1 cellular context compared by ENCODE assay signal in the genomic region with DNA sequence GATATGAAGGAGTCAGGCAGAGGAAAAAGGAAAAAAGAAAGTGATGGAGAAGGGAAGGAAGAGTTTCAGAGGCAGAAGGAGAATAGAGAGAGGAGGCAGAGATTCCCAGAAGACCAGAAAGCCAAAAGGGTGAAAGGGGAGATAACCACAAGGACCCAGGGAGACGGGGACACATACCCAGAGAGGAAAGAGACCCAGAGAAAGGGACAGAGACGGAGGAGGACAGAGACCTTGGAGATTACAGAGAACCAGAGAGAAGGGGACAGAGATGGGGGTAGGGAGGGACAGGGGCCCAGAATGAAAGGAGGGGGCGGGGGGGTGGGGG.
TF ChIP-seq lines count a peak whose summit lies in the region.

No MANE protein-coding gene starts in this region.

TF ChIP-seq in GM23338, 12 proteins besides CTCF, POLR2A, EP300 and RAD21:
- TF ChIP-seq POLR2AphosphoS5 (IDR thresholded peaks at IDR 0.05; ENCODE audit: low read depth) (no peak), EZH2 (IDR thresholded peaks at IDR 0.05; ENCODE audit: low read depth, unreplicated experiment) (no peak), JUNB (IDR thresholded peaks at IDR 0.05; ENCODE audit: unreplicated experiment) (no peak), STAT1 (IDR thresholded peaks at IDR 0.05; ENCODE audit: unreplicated experiment) (no peak), CREB1 (CRISPR knock-in tag; IDR thresholded peaks at IDR 0.05; ENCODE audit: low read depth) (no peak), EZH2phosphoT487 (IDR thresholded peaks at IDR 0.05; ENCODE audit: unreplicated experiment) (no peak), ZNF114 (CRISPR knock-in tag; IDR thresholded peaks at IDR 0.05) (no peak), NANOG (IDR thresholded peaks at IDR 0.05; ENCODE audit: borderline replicate concordance) (no peak), ZNF331 (CRISPR knock-in tag; IDR thresholded peaks at IDR 0.05; ENCODE audit: low read depth) (no peak)
- TF ChIP-seq, protein P1, sequence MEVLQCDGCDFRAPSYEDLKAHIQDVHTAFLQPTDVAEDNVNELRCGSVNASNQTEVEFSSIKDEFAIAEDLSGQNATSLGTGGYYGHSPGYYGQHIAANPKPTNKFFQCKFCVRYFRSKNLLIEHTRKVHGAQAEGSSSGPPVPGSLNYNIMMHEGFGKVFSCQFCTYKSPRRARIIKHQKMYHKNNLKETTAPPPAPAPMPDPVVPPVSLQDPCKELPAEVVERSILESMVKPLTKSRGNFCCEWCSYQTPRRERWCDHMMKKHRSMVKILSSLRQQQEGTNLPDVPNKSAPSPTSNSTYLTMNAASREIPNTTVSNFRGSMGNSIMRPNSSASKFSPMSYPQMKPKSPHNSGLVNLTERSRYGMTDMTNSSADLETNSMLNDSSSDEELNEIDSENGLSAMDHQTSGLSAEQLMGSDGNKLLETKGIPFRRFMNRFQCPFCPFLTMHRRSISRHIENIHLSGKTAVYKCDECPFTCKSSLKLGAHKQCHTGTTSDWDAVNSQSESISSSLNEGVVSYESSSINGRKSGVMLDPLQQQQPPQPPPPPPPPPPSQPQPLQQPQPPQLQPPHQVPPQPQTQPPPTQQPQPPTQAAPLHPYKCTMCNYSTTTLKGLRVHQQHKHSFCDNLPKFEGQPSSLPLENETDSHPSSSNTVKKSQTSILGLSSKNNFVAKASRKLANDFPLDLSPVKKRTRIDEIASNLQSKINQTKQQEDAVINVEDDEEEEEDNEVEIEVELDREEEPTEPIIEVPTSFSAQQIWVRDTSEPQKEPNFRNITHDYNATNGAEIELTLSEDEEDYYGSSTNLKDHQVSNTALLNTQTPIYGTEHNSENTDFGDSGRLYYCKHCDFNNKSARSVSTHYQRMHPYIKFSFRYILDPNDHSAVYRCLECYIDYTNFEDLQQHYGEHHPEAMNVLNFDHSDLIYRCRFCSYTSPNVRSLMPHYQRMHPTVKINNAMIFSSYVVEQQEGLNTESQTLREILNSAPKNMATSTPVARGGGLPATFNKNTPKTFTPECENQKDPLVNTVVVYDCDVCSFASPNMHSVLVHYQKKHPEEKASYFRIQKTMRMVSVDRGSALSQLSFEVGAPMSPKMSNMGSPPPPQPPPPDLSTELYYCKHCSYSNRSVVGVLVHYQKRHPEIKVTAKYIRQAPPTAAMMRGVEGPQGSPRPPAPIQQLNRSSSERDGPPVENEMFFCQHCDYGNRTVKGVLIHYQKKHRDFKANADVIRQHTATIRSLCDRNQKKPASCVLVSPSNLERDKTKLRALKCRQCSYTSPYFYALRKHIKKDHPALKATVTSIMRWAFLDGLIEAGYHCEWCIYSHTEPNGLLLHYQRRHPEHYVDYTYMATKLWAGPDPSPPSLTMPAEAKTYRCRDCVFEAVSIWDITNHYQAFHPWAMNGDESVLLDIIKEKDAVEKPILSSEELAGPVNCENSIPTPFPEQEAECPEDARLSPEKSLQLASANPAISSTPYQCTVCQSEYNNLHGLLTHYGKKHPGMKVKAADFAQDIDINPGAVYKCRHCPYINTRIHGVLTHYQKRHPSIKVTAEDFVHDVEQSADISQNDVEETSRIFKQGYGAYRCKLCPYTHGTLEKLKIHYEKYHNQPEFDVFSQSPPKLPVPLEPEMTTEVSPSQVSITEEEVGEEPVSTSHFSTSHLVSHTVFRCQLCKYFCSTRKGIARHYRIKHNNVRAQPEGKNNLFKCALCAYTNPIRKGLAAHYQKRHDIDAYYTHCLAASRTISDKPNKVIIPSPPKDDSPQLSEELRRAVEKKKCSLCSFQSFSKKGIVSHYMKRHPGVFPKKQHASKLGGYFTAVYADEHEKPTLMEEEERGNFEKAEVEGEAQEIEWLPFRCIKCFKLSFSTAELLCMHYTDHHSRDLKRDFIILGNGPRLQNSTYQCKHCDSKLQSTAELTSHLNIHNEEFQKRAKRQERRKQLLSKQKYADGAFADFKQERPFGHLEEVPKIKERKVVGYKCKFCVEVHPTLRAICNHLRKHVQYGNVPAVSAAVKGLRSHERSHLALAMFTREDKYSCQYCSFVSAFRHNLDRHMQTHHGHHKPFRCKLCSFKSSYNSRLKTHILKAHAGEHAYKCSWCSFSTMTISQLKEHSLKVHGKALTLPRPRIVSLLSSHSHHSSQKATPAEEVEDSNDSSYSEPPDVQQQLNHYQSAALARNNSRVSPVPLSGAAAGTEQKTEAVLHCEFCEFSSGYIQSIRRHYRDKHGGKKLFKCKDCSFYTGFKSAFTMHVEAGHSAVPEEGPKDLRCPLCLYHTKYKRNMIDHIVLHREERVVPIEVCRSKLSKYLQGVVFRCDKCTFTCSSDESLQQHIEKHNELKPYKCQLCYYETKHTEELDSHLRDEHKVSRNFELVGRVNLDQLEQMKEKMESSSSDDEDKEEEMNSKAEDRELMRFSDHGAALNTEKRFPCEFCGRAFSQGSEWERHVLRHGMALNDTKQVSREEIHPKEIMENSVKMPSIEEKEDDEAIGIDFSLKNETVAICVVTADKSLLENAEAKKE (CRISPR knock-in tag; IDR thresholded peaks at IDR 0.05): no peak
- TF ChIP-seq, protein P2, sequence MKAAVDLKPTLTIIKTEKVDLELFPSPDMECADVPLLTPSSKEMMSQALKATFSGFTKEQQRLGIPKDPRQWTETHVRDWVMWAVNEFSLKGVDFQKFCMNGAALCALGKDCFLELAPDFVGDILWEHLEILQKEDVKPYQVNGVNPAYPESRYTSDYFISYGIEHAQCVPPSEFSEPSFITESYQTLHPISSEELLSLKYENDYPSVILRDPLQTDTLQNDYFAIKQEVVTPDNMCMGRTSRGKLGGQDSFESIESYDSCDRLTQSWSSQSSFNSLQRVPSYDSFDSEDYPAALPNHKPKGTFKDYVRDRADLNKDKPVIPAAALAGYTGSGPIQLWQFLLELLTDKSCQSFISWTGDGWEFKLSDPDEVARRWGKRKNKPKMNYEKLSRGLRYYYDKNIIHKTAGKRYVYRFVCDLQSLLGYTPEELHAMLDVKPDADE (IDR thresholded peaks at IDR 0.05): no peak
- TF ChIP-seq, protein P3, sequence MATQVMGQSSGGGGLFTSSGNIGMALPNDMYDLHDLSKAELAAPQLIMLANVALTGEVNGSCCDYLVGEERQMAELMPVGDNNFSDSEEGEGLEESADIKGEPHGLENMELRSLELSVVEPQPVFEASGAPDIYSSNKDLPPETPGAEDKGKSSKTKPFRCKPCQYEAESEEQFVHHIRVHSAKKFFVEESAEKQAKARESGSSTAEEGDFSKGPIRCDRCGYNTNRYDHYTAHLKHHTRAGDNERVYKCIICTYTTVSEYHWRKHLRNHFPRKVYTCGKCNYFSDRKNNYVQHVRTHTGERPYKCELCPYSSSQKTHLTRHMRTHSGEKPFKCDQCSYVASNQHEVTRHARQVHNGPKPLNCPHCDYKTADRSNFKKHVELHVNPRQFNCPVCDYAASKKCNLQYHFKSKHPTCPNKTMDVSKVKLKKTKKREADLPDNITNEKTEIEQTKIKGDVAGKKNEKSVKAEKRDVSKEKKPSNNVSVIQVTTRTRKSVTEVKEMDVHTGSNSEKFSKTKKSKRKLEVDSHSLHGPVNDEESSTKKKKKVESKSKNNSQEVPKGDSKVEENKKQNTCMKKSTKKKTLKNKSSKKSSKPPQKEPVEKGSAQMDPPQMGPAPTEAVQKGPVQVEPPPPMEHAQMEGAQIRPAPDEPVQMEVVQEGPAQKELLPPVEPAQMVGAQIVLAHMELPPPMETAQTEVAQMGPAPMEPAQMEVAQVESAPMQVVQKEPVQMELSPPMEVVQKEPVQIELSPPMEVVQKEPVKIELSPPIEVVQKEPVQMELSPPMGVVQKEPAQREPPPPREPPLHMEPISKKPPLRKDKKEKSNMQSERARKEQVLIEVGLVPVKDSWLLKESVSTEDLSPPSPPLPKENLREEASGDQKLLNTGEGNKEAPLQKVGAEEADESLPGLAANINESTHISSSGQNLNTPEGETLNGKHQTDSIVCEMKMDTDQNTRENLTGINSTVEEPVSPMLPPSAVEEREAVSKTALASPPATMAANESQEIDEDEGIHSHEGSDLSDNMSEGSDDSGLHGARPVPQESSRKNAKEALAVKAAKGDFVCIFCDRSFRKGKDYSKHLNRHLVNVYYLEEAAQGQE (IDR thresholded peaks at IDR 0.05; ENCODE audit: unreplicated experiment): no peak
TF ChIP-seq in GM23338: peak in this region for 0.
